Comparison of ENCODE assay signal across 10 cellular contexts in genomic region chr20:38123021-38123587, GRCh38. TPM values are rescaled to one million over a fixed set of nuclear protein-coding genes. Genes with fewer than 3 reads are reported as not detected.
DNase-seq lines count a peak whose midpoint lies in the region; ATAC-seq and TF ChIP-seq lines count a peak whose summit lies in the region.
"Had no signal": no experiment of that assay in that cellular context is flagged by ENCODE, and none has a peak within 500 bp of the region (broad histone marks: within the 10 kb centered on the region; RNA-seq: fewer than 3 reads in every experiment).

No MANE protein-coding gene starts in this region.

- DNase-seq in right atrium auricular region (ENCODE audit: low spot score): peak; percentile 57
- no peak for DNase-seq in Right ventricle myocardium inferior (ENCODE audit: missing footprints)
- peak in 2 of 4 donors; percentile 12 to 25 for DNase-seq in body of pancreas
- DNase-seq in lower lobe of right lung: peak; percentile 35
- peak; percentile 18 to 22 for DNase-seq in uterus
- no peak for DNase-seq in HPDE6-E6E7 (ENCODE audit: extremely low spot score)
- no peak for DNase-seq in NCI-H2029 treated with DMSO at 0.1 percent for 48 hours (lab: John Stamatoyannopoulos, UW)
- DNase-seq: activated naive CD8-positive, alpha-beta T cell treated with anti-CD3 and anti-CD28 coated beads, Interleukin-2, amount 50 U/mL, for 24 hours; CD4-positive, CD25-positive, alpha-beta regulatory T cell had no signal

- ATAC-seq in Right ventricle myocardium inferior (no peak), body of pancreas (peak; percentile 19), lower lobe of right lung (peak; percentile 40 to 52), HG02973 (IDR thresholded peaks at IDR 0.05; ENCODE audit: unreplicated experiment) (no peak)
- ATAC-seq: activated naive CD8-positive, alpha-beta T cell treated with anti-CD3 and anti-CD28 coated beads, Interleukin-2, amount 50 U/mL, for 24 hours had no signal

- TF ChIP-seq CTCF in right atrium auricular region (IDR thresholded peaks at IDR 0.05) (no peak), body of pancreas (IDR thresholded peaks at IDR 0.05) (no peak), lower lobe of right lung (IDR thresholded peaks at IDR 0.05) (no peak), uterus (IDR thresholded peaks at IDR 0.05) (no peak)

- H3K4me3 ChIP-seq in right atrium auricular region (no peak overlapping the region), body of pancreas (no peak overlapping the region), lower lobe of right lung (no peak overlapping the region), uterus (no peak overlapping the region)

- peaks cover 0 to 38% of the 10 kb centered on the region in 2 donors for H3K4me1 ChIP-seq in right atrium auricular region
- H3K4me1 ChIP-seq in body of pancreas: peaks cover 35% of the 10 kb centered on the region
- H3K4me1 ChIP-seq in lower lobe of right lung: peaks cover 41% of the 10 kb centered on the region
- H3K4me1 ChIP-seq in uterus: peaks cover 7 to 22% of the 10 kb centered on the region in 2 donors

- no peak for TF ChIP-seq POLR2A in body of pancreas (IDR thresholded peaks at IDR 0.05)
- no peak for TF ChIP-seq POLR2A in uterus (IDR thresholded peaks at IDR 0.05)

- intact Hi-C loops in Right ventricle myocardium inferior (cut with DNase I): loop anchor here (1.0 kb wide), 1 partner anchor 10 kb away; no protein-coding TSS in a partner anchor
- intact Hi-C loops in body of pancreas (cut with DNase I): no loop called here
- intact Hi-C loops in lower lobe of right lung (cut with DNase I): no loop called here
- intact Hi-C loops in uterus (cut with DNase I; ENCODE audit: low total_unique reads): no loop called here

- peak overlapping the region; percentile 17 to 54 for H3K27ac ChIP-seq in right atrium auricular region
- peak overlapping the region in 2 of 4 donors; percentile 24 to 74 for H3K27ac ChIP-seq in body of pancreas
- H3K27ac ChIP-seq in lower lobe of right lung: peak overlapping the region; percentile 44
- peak overlapping the region; percentile 56 to 62 for H3K27ac ChIP-seq in uterus

- H3K36me3 ChIP-seq in right atrium auricular region (no peaks in the 10 kb centered on the region), body of pancreas (replicated peaks in 1 of 2; ENCODE audit: insufficient read depth in 1 of 2, low read depth in 2 of 2) (no peaks in the 10 kb centered on the region), lower lobe of right lung (no peaks in the 10 kb centered on the region), uterus (no peaks in the 10 kb centered on the region)

- WGBS in body of pancreas, 2 donors: 18 to 26% methylated on average over 4 of the region's 4 CpGs

- H3K9me3 ChIP-seq in right atrium auricular region (no peaks in the 10 kb centered on the region), body of pancreas (no peaks in the 10 kb centered on the region), lower lobe of right lung (no peaks in the 10 kb centered on the region), uterus (no peaks in the 10 kb centered on the region)

- no peaks in the 10 kb centered on the region for H3K27me3 ChIP-seq in right atrium auricular region
- no peaks in the 10 kb centered on the region for H3K27me3 ChIP-seq in body of pancreas
- no peaks in the 10 kb centered on the region for H3K27me3 ChIP-seq in lower lobe of right lung (ENCODE audit: low read depth)
- no peaks in the 10 kb centered on the region for H3K27me3 ChIP-seq in uterus

RNA-seq across cellular contexts. Expression of gene TGM2, which starts 42.0 kb away (rescaled TPM):
- total RNA-seq in right atrium auricular region (1,000 to 10,000 TPM in 1 of 2 donors, 100 to 1,000 TPM in 1; 680 to 1,303 TPM), Right ventricle myocardium inferior (581 TPM), body of pancreas (10 to 100 TPM; 17.1 to 27.5 TPM), lower lobe of right lung (362 TPM), uterus (100 to 1,000 TPM; 136 to 639 (median 209) TPM)
- total RNA-seq: CD4-positive, CD25-positive, alpha-beta regulatory T cell had no signal

Comparison
In these comparisons a context has a peak if more than half of its experiments do, and no peak if none do; other contexts are left out.
1. DNase-seq: peak in right atrium auricular region (single experiment), lower lobe of right lung (single experiment) and uterus (2 of 2); none in Right ventricle myocardium inferior (single experiment), HPDE6-E6E7 (single experiment) and NCI-H2029 treated with DMSO at 0.1 percent for 48 hours (single experiment).
2. ATAC-seq: peak in body of pancreas (single experiment) and lower lobe of right lung (2 of 2); none in Right ventricle myocardium inferior (single experiment) and HG02973 (single experiment).
3. RNA of gene TGM2, which starts 42.0 kb away (total RNA-seq): 680 to 1,303 TPM in right atrium auricular region, 581 TPM in Right ventricle myocardium inferior (single experiment), 362 TPM in lower lobe of right lung (single experiment) and 136 to 639 TPM in uterus; 17.1 to 27.5 TPM in body of pancreas; every median in the first group is over 4 times any median in the second.